8 cellular contexts compared by ENCODE assay signal in genomic region chr10:97025613-97026242, GRCh38.
A peak's percentile ranks its signal among the peaks of the same experiment; 100 is the strongest.
DNase-seq lines count a peak whose midpoint lies in the region; ATAC-seq and TF ChIP-seq lines count a peak whose summit lies in the region.

No MANE protein-coding gene starts in this region.

- no peaks in the 10 kb centered on the region for H3K36me3 ChIP-seq in DND-41 (ENCODE audit: insufficient read depth, low read length)
- H3K36me3 ChIP-seq in breast epithelium = no peaks in the 10 kb centered on the region

- no peaks in the 10 kb centered on the region for H3K79me2 ChIP-seq in DND-41 (ENCODE audit: insufficient read depth, low read length)

- TF ChIP-seq CTCF in DND-41 (IDR thresholded peaks at IDR 0.05; ENCODE audit: borderline replicate concordance, extremely low read depth, low read length, poor library complexity, severe bottlenecking) (peak; percentile 79), breast epithelium (IDR thresholded peaks at IDR 0.05) (peak in 2 of 3 donors; percentile 42 to 57)

- H3K4me2 ChIP-seq in DND-41 (ENCODE audit: insufficient read depth, low read length) = no peak overlapping the region

- H3K4me3 ChIP-seq in DND-41 (ENCODE audit: low read depth in 1 of 2, low read length in 2 of 2) (no peak overlapping the region), breast epithelium (no peak overlapping the region)

- H3K27me3 Mint-ChIP-seq in T-helper 17 cell = peaks cover 24% of the 10 kb centered on the region

- no peak for TF ChIP-seq POLR2A in breast epithelium (IDR thresholded peaks at IDR 0.05)

- ATAC-seq in DND-41 (ENCODE audit: insufficient read depth, low read depth) (peak; percentile 90), T-helper 17 cell (peak; percentile 54), HG02870 (IDR thresholded peaks at IDR 0.05; ENCODE audit: unreplicated experiment) (no peak)

- intact Hi-C loops in breast epithelium (cut with DNase I; ENCODE audit: low total_unique reads) = no loop called here

- H4K20me1 ChIP-seq in DND-41 (ENCODE audit: insufficient read depth, low read length) = no peaks in the 10 kb centered on the region

- no peak overlapping the region for H3K9ac ChIP-seq in DND-41 (ENCODE audit: low read depth, low read length)

- H3K9me3 ChIP-seq in DND-41 (ENCODE audit: insufficient read depth, low read length, severe bottlenecking) (no peaks in the 10 kb centered on the region), T-helper 17 cell (ENCODE audit: control insufficient read depth, low read length, poor library complexity, severe bottlenecking) (no peaks in the 10 kb centered on the region), breast epithelium (no peaks in the 10 kb centered on the region)

- no peaks in the 10 kb centered on the region for H3K36me3 Mint-ChIP-seq in T-helper 17 cell (ENCODE audit: low read depth)

- peak; percentile 59 for DNase-seq in DND-41
- DNase-seq in HuH-7 (ENCODE audit: low spot score) = peak; percentile 84
- DNase-seq in T-helper 17 cell = peak in 1 of 3 donors; percentile 12
- DNase-seq in breast epithelium (ENCODE audit: low spot score in 2 of 2) = no peak
- DNase-seq in iris pigment epithelial cell (ENCODE audit: low read depth) = peak; percentile 73
- DNase-seq in stimulated activated CD4-positive, alpha-beta T cell treated with anti-CD3 and anti-CD28 coated beads, Interleukin-1b, Interleukin-23, amount 100 ng/mL, for 48 hours = peak; percentile 53
- DNase-seq in NCI-H345 treated with DMSO at 0.1 percent for 48 hours (lab: John Stamatoyannopoulos, UW; ENCODE audit: unreplicated experiment) = no peak

- H3K27ac Mint-ChIP-seq in T-helper 17 cell = no peak overlapping the region

- peaks cover 2% of the 10 kb centered on the region for H3K4me1 Mint-ChIP-seq in T-helper 17 cell

- no peak overlapping the region for H2AFZ ChIP-seq in DND-41 (ENCODE audit: low read depth, low read length)

- H3K4me3 Mint-ChIP-seq in T-helper 17 cell = no peak overlapping the region

- H3K4me1 ChIP-seq in DND-41 (ENCODE audit: insufficient read depth, low read length) = no peaks in the 10 kb centered on the region
- no peaks in the 10 kb centered on the region for H3K4me1 ChIP-seq in breast epithelium

- H3K27me3 ChIP-seq in DND-41 (ENCODE audit: insufficient read depth, low read length, poor library complexity) = no peaks in the 10 kb centered on the region
- H3K27me3 ChIP-seq in breast epithelium = no peaks in the 10 kb centered on the region

- H3K27ac ChIP-seq in DND-41 (ENCODE audit: low read length) (no peak overlapping the region), breast epithelium (no peak overlapping the region)

Comparison
In these comparisons a context has a peak if more than half of its experiments do, and no peak if none do; other contexts are left out.
1. DNase-seq: peak in DND-41 (single experiment), HuH-7 (single experiment), iris pigment epithelial cell (single experiment) and stimulated activated CD4-positive, alpha-beta T cell treated with anti-CD3 and anti-CD28 coated beads, Interleukin-1b, Interleukin-23, amount 100 ng/mL, for 48 hours (single experiment); none in breast epithelium (0 of 2) and NCI-H345 treated with DMSO at 0.1 percent for 48 hours (single experiment).